ENCODE assay signal across 23 cellular contexts in genomic region chr15:40276927-40277326, GRCh38. TPM values are rescaled to one million over a fixed set of nuclear protein-coding genes. Genes with fewer than 3 reads are reported as not detected.
"Had no signal": no experiment of that assay in that cellular context is flagged by ENCODE, and none has a peak within 500 bp of the region (broad histone marks: within the 10 kb centered on the region; RNA-seq: fewer than 3 reads in every experiment).

No MANE protein-coding gene starts in this region.

- H3K4me3 Mint-ChIP-seq: activated naive CD8-positive, alpha-beta T cell; activated T-cell treated with anti-CD3 and anti-CD28 coated beads, Interleukin-2, amount 50 U/mL, for 24 hours; endodermal cell; natural killer cell treated with Interleukin-12 subunit alpha and Interleukin-12 subunit beta and Interleukin-15 and Interleukin-18, amount 100 ng/mL, for 72 hours; type B pancreatic cell; WTC11 had no signal

- H3K4me3 ChIP-seq: colonic mucosa, esophagus squamous epithelium, gastrocnemius medialis, vagina had no signal

- DNase-seq: activated CD8-positive, alpha-beta memory T cell treated with anti-CD3 and anti-CD28 coated beads, Interleukin-2, amount 50 U/mL, for 4 hours; activated naive CD4-positive, alpha-beta T cell; activated T-cell treated with anti-CD3 and anti-CD28 coated beads, Interleukin-2, amount 50 U/mL, for 24 hours; colonic mucosa; endodermal cell; esophagus squamous epithelium; gastrocnemius medialis; left ventricle myocardium superior; nucleus accumbens; small intestine; stimulated activated CD4-positive, alpha-beta T cell treated with anti-CD3 and anti-CD28 coated beads, Interleukin-15, amount 100 ng/mL, for 24 hours; stimulated activated naive B cell treated with anti-CD40 and anti-IgM and Interleukin-4, amounts not matched to agents 10 μg/mL and 1 μg/mL and 100 μg/mL, for 72 hours had no signal

- H3K36me3 ChIP-seq: colonic mucosa, gastrocnemius medialis had no signal

- H3K79me2 ChIP-seq: parathyroid adenoma had no signal

- H3K9ac ChIP-seq: parathyroid adenoma had no signal

- H3K9me3 ChIP-seq: colonic mucosa, esophagus squamous epithelium, gastrocnemius medialis, vagina had no signal

- FAIRE-seq: astrocyte, bronchial epithelial cell, small intestine, TTC549 had no signal

- ATAC-seq: gastrocnemius medialis; left ventricle myocardium superior; natural killer cell treated with Interleukin-12 subunit alpha and Interleukin-12 subunit beta and Interleukin-15 and Interleukin-18, amount 100 ng/mL, for 72 hours; sciatic nerve; WTC11 had no signal

- H3K27ac ChIP-seq: colonic mucosa, esophagus squamous epithelium, gastrocnemius medialis, parathyroid adenoma, vagina had no signal

- H3K27ac Mint-ChIP-seq: activated naive CD8-positive, alpha-beta T cell; activated T-cell treated with anti-CD3 and anti-CD28 coated beads, Interleukin-2, amount 50 U/mL, for 24 hours; activated T-helper 2 cell treated with anti-CD3 and anti-CD28 coated beads, Interferon-gamma antibody, Interleukin-2, Interleukin-4, amounts not matched to agents 10 μg/mL and 5 μg/mL and 100 μg/mL, durations not matched to agents 14 hours and 24 hours and 36 hours; endodermal cell; natural killer cell treated with Interleukin-12 subunit alpha and Interleukin-12 subunit beta and Interleukin-15 and Interleukin-18, amount 100 ng/mL, for 72 hours; type B pancreatic cell; WTC11 had no signal

- H3K4me1 ChIP-seq: parathyroid adenoma had no signal

- H3K36me3 Mint-ChIP-seq: activated naive CD8-positive, alpha-beta T cell; natural killer cell treated with Interleukin-12 subunit alpha and Interleukin-12 subunit beta and Interleukin-15 and Interleukin-18, amount 100 ng/mL, for 72 hours; stimulated activated naive B cell treated with anti-CD40 and anti-IgM and Interleukin-4, amounts not matched to agents 10 μg/mL and 1 μg/mL and 100 μg/mL, for 72 hours; WTC11 had no signal

- H3K9me3 Mint-ChIP-seq: activated T-cell treated with anti-CD3 and anti-CD28 coated beads, Interleukin-2, amount 50 U/mL, for 24 hours; activated T-helper 2 cell treated with anti-CD3 and anti-CD28 coated beads, Interferon-gamma antibody, Interleukin-2, Interleukin-4, amounts not matched to agents 10 μg/mL and 5 μg/mL and 100 μg/mL, durations not matched to agents 14 hours and 24 hours and 36 hours; endodermal cell; natural killer cell treated with Interleukin-12 subunit alpha and Interleukin-12 subunit beta and Interleukin-15 and Interleukin-18, amount 100 ng/mL, for 72 hours; stimulated activated naive B cell treated with anti-CD40 and anti-IgM and Interleukin-4, amounts not matched to agents 10 μg/mL and 1 μg/mL and 100 μg/mL, for 72 hours; type B pancreatic cell; WTC11 had no signal

- H2AFZ ChIP-seq: parathyroid adenoma had no signal

RNA-seq across cellular contexts. Expression of gene ANKRD63, which starts 5.9 kb away (rescaled TPM):
- total RNA-seq: astrocyte; bronchial epithelial cell; colonic mucosa; endodermal cell; esophagus squamous epithelium; gastrocnemius medialis; natural killer cell treated with Interleukin-12 subunit alpha and Interleukin-12 subunit beta and Interleukin-15 and Interleukin-18, amount 100 ng/mL, for 72 hours; sciatic nerve; vagina had no signal

RNA-seq across cellular contexts. Expression of gene PLCB2, which starts 30.8 kb away (rescaled TPM):
- total RNA-seq: bronchial epithelial cell had no signal
